Comparison of ENCODE assay signal across 8 cellular contexts in genomic region chr17:83051423-83052240, GRCh38. TPM values are rescaled to one million over a fixed set of nuclear protein-coding genes. Genes with fewer than 3 reads are reported as not detected.
A peak's percentile ranks its signal among the peaks of the same experiment; 100 is the strongest.
DNase-seq lines count a peak whose midpoint lies in the region; ATAC-seq and TF ChIP-seq lines count a peak whose summit lies in the region.

No MANE protein-coding gene starts in this region.

- H3K9me3 ChIP-seq in heart right ventricle (peaks cover 0 to 6% (median 0%) of the 10 kb centered on the region in 11 donors), upper lobe of left lung (no peaks in the 10 kb centered on the region)

- TF ChIP-seq CTCF in GM12864 (IDR thresholded peaks at IDR 0.05; ENCODE audit: low read depth, low read length, missing control alignments), result no peak
- peak in 3 of 9 donors; percentile 15 to 22 (median 20) for TF ChIP-seq CTCF in heart right ventricle (IDR thresholded peaks at IDR 0.05)
- peak in 2 of 6 experiments; percentile 32 to 35 for TF ChIP-seq CTCF in upper lobe of left lung (IDR thresholded peaks at IDR 0.05)

- H3K4me3 ChIP-seq in GM12864 (ENCODE audit: low read depth, low read length) (peak overlapping the region; percentile 80), heart right ventricle (peak overlapping the region; percentile 52 to 98 (median 82)), upper lobe of left lung (peak overlapping the region; percentile 60 to 89 (median 78))

- no peaks in the 10 kb centered on the region for H3K27me3 ChIP-seq in heart right ventricle
- no peaks in the 10 kb centered on the region for H3K27me3 ChIP-seq in upper lobe of left lung

- H3K4me1 ChIP-seq in heart right ventricle, result peaks cover 4 to 67% (median 27%) of the 10 kb centered on the region in 9 donors
- peaks cover 17 to 34% (median 29%) of the 10 kb centered on the region in 4 donors for H3K4me1 ChIP-seq in upper lobe of left lung

- H3K36me3 ChIP-seq in heart right ventricle (peaks cover 0 to 14% (median 4%) of the 10 kb centered on the region in 9 donors), upper lobe of left lung (peaks cover 0 to 3% (median 0%) of the 10 kb centered on the region in 4 donors)

- DNase-seq in GM12864 (ENCODE audit: low read depth), result peak; percentile 83
- peak; percentile 86 for DNase-seq in NCI-H128 (lab: John Stamatoyannopoulos, UW; ENCODE audit: unreplicated experiment)
- peak; percentile 92 to 96 for DNase-seq in SW 1271 (lab: John Stamatoyannopoulos, UW)
- peak; percentile 96 to 98 for DNase-seq in heart right ventricle
- DNase-seq in posterior cingulate gyrus, result peak; percentile 93 to 100 (median 97)
- peak; percentile 98 to 99 for DNase-seq in upper lobe of left lung

- H3K27ac ChIP-seq in adipose tissue (ENCODE audit: low read depth, low read length), result peak overlapping the region; percentile 38
- H3K27ac ChIP-seq in heart right ventricle, result peak overlapping the region; percentile 70 to 96 (median 86)
- H3K27ac ChIP-seq in upper lobe of left lung, result peak overlapping the region; percentile 83 to 93 (median 92)

- intact Hi-C loops in heart right ventricle (cut with DNase I) (loop anchor here in 2 of 10 donors (2.0 to 10.0 kb wide), 2 partner anchors 29 to 267 kb away; no protein-coding TSS in a partner anchor), posterior cingulate gyrus (cut with DNase I) (no loop called here)

- peak; percentile 86 for ATAC-seq in HG02678 (IDR thresholded peaks at IDR 0.05; ENCODE audit: unreplicated experiment)
- ATAC-seq in heart right ventricle, result peak; percentile 97 to 99 (median 98)
- peak; percentile 96 to 99 for ATAC-seq in upper lobe of left lung (ENCODE audit: low FRiP score in 2 of 2)

- TF ChIP-seq EP300 in upper lobe of left lung (IDR thresholded peaks at IDR 0.05), result no peak

- TF ChIP-seq POLR2A in upper lobe of left lung (IDR thresholded peaks at IDR 0.05), result peak; percentile 61 to 98 (median 81)

- 0 to 1% (median 1%) methylated on average over 73 to 93 of the region's 93 CpGs for WGBS in adipose tissue, 3 donors
- 0% methylated on average over 81 to 93 of the region's 93 CpGs for WGBS in heart right ventricle, 2 donors
- 1% methylated on average over 45 of the region's 93 CpGs; no CpG with 5 or more reads in 1 of the 2 donors for WGBS in upper lobe of left lung, 2 donors

RNA-seq across cellular contexts. Expression of gene METRNL, which starts 27.8 kb away (rescaled TPM):
- polyA plus RNA-seq in adipose tissue (100 to 1,000 TPM in 1 of 3 donors, 10 to 100 TPM in 2; 23.5 to 134 (median 93.3) TPM), heart right ventricle (100 to 1,000 TPM in 1 of 2 donors, 10 to 100 TPM in 1; 39.0 to 134 TPM)
- total RNA-seq in heart right ventricle (10 to 100 TPM; 56.0 to 90.1 (median 70.9) TPM), upper lobe of left lung (100 to 1,000 TPM in 2 of 6 donors, 10 to 100 TPM in 4; 59.4 to 120 (median 76.4) TPM)

Comparison
In these comparisons a context has a peak if more than half of its experiments do, and no peak if none do; other contexts are left out.
1. Peak in every context shown above with its lines: DNase-seq, ATAC-seq, H3K4me3 ChIP-seq and H3K27ac ChIP-seq.
2. H3K27ac ChIP-seq: peak in every context shown above with its lines; median percentile 92 in upper lobe of left lung; 86 in heart right ventricle; 38 in adipose tissue.